Comparison of ENCODE assay signal across 8 cellular contexts in genomic region chr14:58796636-58797429, GRCh38.
A peak's percentile ranks its signal among the peaks of the same experiment; 100 is the strongest.
DNase-seq lines count a peak whose midpoint lies in the region; ATAC-seq and TF ChIP-seq lines count a peak whose summit lies in the region.

No MANE protein-coding gene starts in this region.

- TF ChIP-seq CTCF in activated B cell treated with CpG ODN at 0.5 μM for 24 hours (IDR thresholded peaks at IDR 0.05) = no peak
- no peak for TF ChIP-seq CTCF in spleen (IDR thresholded peaks at IDR 0.05 in 8 of 11, conservative IDR thresholded peaks at IDR 0.05 in 3 of 11)
- TF ChIP-seq CTCF in gastrocnemius medialis (IDR thresholded peaks at IDR 0.05 in 4 of 5, conservative IDR thresholded peaks at IDR 0.05 in 1 of 5) = no peak

- H3K9me3 Mint-ChIP-seq in activated B cell treated with CpG ODN at 0.5 μM for 24 hours = no peaks in the 10 kb centered on the region

- no peak overlapping the region for H3K4me3 ChIP-seq in spleen
- no peak overlapping the region for H3K4me3 ChIP-seq in gastrocnemius medialis

- 71 to 82% (median 79%) methylated on average over 6 of the region's 6 CpGs for WGBS in spleen, 5 donors

- TF ChIP-seq POLR2A in spleen (IDR thresholded peaks at IDR 0.05) = no peak
- TF ChIP-seq POLR2A in gastrocnemius medialis (IDR thresholded peaks at IDR 0.05) = no peak

- in situ Hi-C loops in gastrocnemius medialis (cut with MboI; ENCODE audit: low sequenced_read_pairs in 4 of 4) = no loop called here

- DNase-seq in DMS53 (lab: John Stamatoyannopoulos, UW) (peak; percentile 59), activated B cell treated with CpG ODN at 0.5 μM for 24 hours (no peak), spleen (no peak), NCI-H2081 (lab: John Stamatoyannopoulos, UW) (no peak), gastrocnemius medialis (no peak), NCI-H146 treated with DMSO at 0.1 percent for 48 hours (lab: John Stamatoyannopoulos, UW; ENCODE audit: unreplicated experiment) (no peak)

- POLR2A ChIA-PET in activated B cell treated with CpG ODN at 0.5 μM for 24 hours (lab: Charles Lee) = no interaction called here

- H3K36me3 Mint-ChIP-seq in activated B cell treated with CpG ODN at 0.5 μM for 24 hours (ENCODE audit: low read depth) = no peaks in the 10 kb centered on the region

- peaks cover 3% of the 10 kb centered on the region for H3K27me3 Mint-ChIP-seq in activated B cell treated with CpG ODN at 0.5 μM for 24 hours

- H3K27ac ChIP-seq in spleen (no peak overlapping the region), gastrocnemius medialis (no peak overlapping the region)

- ATAC-seq in GM19397 (IDR thresholded peaks at IDR 0.05; ENCODE audit: unreplicated experiment) (peak; percentile 83), HG03066 (IDR thresholded peaks at IDR 0.05; ENCODE audit: low read depth, unreplicated experiment) (peak; percentile 75), activated B cell treated with CpG ODN at 0.5 μM for 24 hours (ENCODE audit: low read depth) (peak; percentile 65), gastrocnemius medialis (no peak)

- H3K4me1 ChIP-seq in spleen (no peaks in the 10 kb centered on the region), gastrocnemius medialis (peaks cover 0 to 3% of the 10 kb centered on the region in 2 donors)

- no peaks in the 10 kb centered on the region for H3K9me3 ChIP-seq in spleen
- no peaks in the 10 kb centered on the region for H3K9me3 ChIP-seq in gastrocnemius medialis

- H3K27ac Mint-ChIP-seq in activated B cell treated with CpG ODN at 0.5 μM for 24 hours = peak overlapping the region; percentile 15

- intact Hi-C loops in activated B cell treated with CpG ODN at 0.5 μM for 24 hours (cut with micrococcal nuclease) = no loop called here
- intact Hi-C loops in spleen (cut with DNase I; ENCODE audit: low total_unique reads) = no loop called here
- intact Hi-C loops in gastrocnemius medialis (cut with DNase I; ENCODE audit: low total_unique reads) = no loop called here

- no peak overlapping the region for H3K4me3 Mint-ChIP-seq in activated B cell treated with CpG ODN at 0.5 μM for 24 hours

- CTCF ChIA-PET in activated B cell treated with CpG ODN at 0.5 μM for 24 hours (lab: Charles Lee) = no interaction called here

- H3K36me3 ChIP-seq in spleen = no peaks in the 10 kb centered on the region
- no peaks in the 10 kb centered on the region for H3K36me3 ChIP-seq in gastrocnemius medialis

- H3K27me3 ChIP-seq in spleen (replicated peaks in 1 of 7) = no peaks in the 10 kb centered on the region
- H3K27me3 ChIP-seq in gastrocnemius medialis = no peaks in the 10 kb centered on the region

- H3K4me1 Mint-ChIP-seq in activated B cell treated with CpG ODN at 0.5 μM for 24 hours = peaks cover 2% of the 10 kb centered on the region

Comparison
In these comparisons a context has a peak if more than half of its experiments do, and no peak if none do; other contexts are left out.
1. ATAC-seq: peak in GM19397 (single experiment), HG03066 (single experiment) and activated B cell treated with CpG ODN at 0.5 μM for 24 hours (single experiment); none in gastrocnemius medialis (0 of 2).